ENCODE assay signal across 2 cellular contexts in genomic region chr4:47704693-47705325, GRCh38.
TF ChIP-seq lines count a peak whose summit lies in the region.

No MANE protein-coding gene starts in this region.

TF ChIP-seq in K562, 482 proteins besides CTCF, POLR2A, EP300 and RAD21 (continued from another document):
- TF ChIP-seq ZBTB40 (IDR thresholded peaks at IDR 0.05) (no peak), ZBTB40 (CRISPR knock-in tag; IDR thresholded peaks at IDR 0.05) (no peak), ZNF696 (CRISPR knock-in tag; conservative IDR thresholded peaks at IDR 0.05) (no peak), LEF1 (IDR thresholded peaks at IDR 0.05) (no peak)
TF ChIP-seq in K562: peak in this region for 0.

TF ChIP-seq in liver, 16 proteins besides CTCF, POLR2A, EP300 and RAD21 (continued from another document):
- peak; percentile 96 for TF ChIP-seq YY1 (IDR thresholded peaks at IDR 0.05)
- peak; percentile 13 for TF ChIP-seq FOXA2 (IDR thresholded peaks at IDR 0.05)
- TF ChIP-seq JUND (IDR thresholded peaks at IDR 0.05), result peak; percentile 15 to 47
- TF ChIP-seq RXRA (IDR thresholded peaks at IDR 0.05), result peak; percentile 82 to 85
- no peak for TF ChIP-seq FOXA1 (IDR thresholded peaks at IDR 0.05)
- TF ChIP-seq ATF3 (IDR thresholded peaks at IDR 0.05), result no peak
- peak; percentile 52 to 54 for TF ChIP-seq HNF4A (conservative IDR thresholded peaks at IDR 0.05)
